Comparison of ENCODE assay signal across 7 cellular contexts in genomic region chrX:154399527-154400368, GRCh38. TPM values are rescaled to one million over a fixed set of nuclear protein-coding genes. Genes with fewer than 3 reads are reported as not detected.
A peak's percentile ranks its signal among the peaks of the same experiment; 100 is the strongest.
DNase-seq lines count a peak whose midpoint lies in the region; ATAC-seq and TF ChIP-seq lines count a peak whose summit lies in the region.

No MANE protein-coding gene starts in this region.

- H3K4me1 ChIP-seq in hepatocyte (ENCODE audit: insufficient read depth) (peaks cover 4% of the 10 kb centered on the region), aorta (ENCODE audit: control insufficient read depth in 1 of 2, insufficient read depth in 2 of 2, low read length in 2 of 2) (no peaks in the 10 kb centered on the region)

- intact Hi-C loops in activated CD4-positive, alpha-beta memory T cell treated with anti-CD3 and anti-CD28 coated beads for 36 hours (cut with micrococcal nuclease) = loop anchor here (5.0 kb wide), 2 partner anchors 38 to 472 kb away; partner anchors contain the start of genes ARHGAP4 and GDI1
- intact Hi-C loops in aorta (cut with DNase I) = loop anchor here (5.0 to 10.0 kb wide), 2 partner anchors 133 to 135 kb away; no protein-coding TSS in a partner anchor

- H3K27me3 ChIP-seq in HL-60 (ENCODE audit: insufficient read depth, poor library complexity, severe bottlenecking) = no peaks in the 10 kb centered on the region
- H3K27me3 ChIP-seq in hepatocyte = no peaks in the 10 kb centered on the region
- no peaks in the 10 kb centered on the region for H3K27me3 ChIP-seq in aorta (ENCODE audit: control insufficient read depth in 1 of 2, insufficient read depth in 2 of 2, low read length in 1 of 2)

- peak overlapping the region; percentile 100 for H3K27ac Mint-ChIP-seq in activated CD4-positive, alpha-beta memory T cell treated with anti-CD3 and anti-CD28 coated beads for 36 hours
- peak overlapping the region; percentile 100 for H3K27ac Mint-ChIP-seq in stimulated activated memory B cell treated with anti-CD40 and anti-IgM and Interleukin-4, amounts not matched to agents 10 μg/mL and 1 μg/mL and 100 μg/mL, for 72 hours

- POLR2A ChIA-PET in activated CD4-positive, alpha-beta memory T cell treated with anti-CD3 and anti-CD28 coated beads for 36 hours (lab: Charles Lee) = interaction anchor here (0.8 to 6.2 kb wide), 7 partner anchors 9 to 433 kb away, joined by 3 to 35 read pairs (median 4); partner anchors contain the start of genes SLC10A3 and TAFAZZIN

- no peak for ATAC-seq in stimulated activated memory B cell treated with anti-CD40 and anti-IgM and Interleukin-4, amounts not matched to agents 10 μg/mL and 1 μg/mL and 100 μg/mL, for 72 hours
- no peak for ATAC-seq in GM21528 (IDR thresholded peaks at IDR 0.05; ENCODE audit: low FRiP score, unreplicated experiment)
- ATAC-seq in aorta (ENCODE audit: low FRiP score) = no peak

- peak overlapping the region; percentile 57 for H3K4me3 ChIP-seq in HL-60 (replicated peaks; ENCODE audit: insufficient read depth, low read length)
- H3K4me3 ChIP-seq in hepatocyte = peak overlapping the region; percentile 54
- H3K4me3 ChIP-seq in aorta (ENCODE audit: low read length in 2 of 2) = peak overlapping the region in 1 of 2 donors; percentile 48

- H3K4me2 ChIP-seq in hepatocyte = peak overlapping the region; percentile 80

- H4K20me1 ChIP-seq in hepatocyte (ENCODE audit: insufficient read depth, poor library complexity, severe bottlenecking) = peaks cover 24% of the 10 kb centered on the region

- peaks cover 16% of the 10 kb centered on the region for H3K79me2 ChIP-seq in hepatocyte

- H3K36me3 Mint-ChIP-seq in activated CD4-positive, alpha-beta memory T cell treated with anti-CD3 and anti-CD28 coated beads for 36 hours = peaks cover 34% of the 10 kb centered on the region
- H3K36me3 Mint-ChIP-seq in stimulated activated memory B cell treated with anti-CD40 and anti-IgM and Interleukin-4, amounts not matched to agents 10 μg/mL and 1 μg/mL and 100 μg/mL, for 72 hours = peaks cover 27% of the 10 kb centered on the region

- no peaks in the 10 kb centered on the region for H3K9me2 ChIP-seq in hepatocyte (replicated peaks; ENCODE audit: insufficient read depth)

- H3K36me3 ChIP-seq in hepatocyte (replicated peaks; ENCODE audit: insufficient read depth, low read depth) (peaks cover 3% of the 10 kb centered on the region), aorta (ENCODE audit: control insufficient read depth in 1 of 2, insufficient read depth in 2 of 2, low read length in 1 of 2) (peaks cover 0 to 1% of the 10 kb centered on the region in 2 donors)

- peak overlapping the region; percentile 95 for H3K27ac ChIP-seq in HL-60 (replicated peaks)
- peak overlapping the region; percentile 98 for H3K27ac ChIP-seq in hepatocyte
- peak overlapping the region in 1 of 2 donors; percentile 21 for H3K27ac ChIP-seq in aorta (ENCODE audit: low read depth in 1 of 2, low read length in 2 of 2)

- peaks cover 7% of the 10 kb centered on the region for H3K4me1 Mint-ChIP-seq in activated CD4-positive, alpha-beta memory T cell treated with anti-CD3 and anti-CD28 coated beads for 36 hours (ENCODE audit: low read depth)
- H3K4me1 Mint-ChIP-seq in stimulated activated memory B cell treated with anti-CD40 and anti-IgM and Interleukin-4, amounts not matched to agents 10 μg/mL and 1 μg/mL and 100 μg/mL, for 72 hours = peaks cover 14% of the 10 kb centered on the region

- no peaks in the 10 kb centered on the region for H3K27me3 Mint-ChIP-seq in activated CD4-positive, alpha-beta memory T cell treated with anti-CD3 and anti-CD28 coated beads for 36 hours
- no peaks in the 10 kb centered on the region for H3K27me3 Mint-ChIP-seq in stimulated activated memory B cell treated with anti-CD40 and anti-IgM and Interleukin-4, amounts not matched to agents 10 μg/mL and 1 μg/mL and 100 μg/mL, for 72 hours

- WGBS in hepatocyte (ENCODE audit: low lambda C conversion rate, missing lambda C conversion rate) = 62% methylated on average over 14 of the region's 14 CpGs
- 28 to 51% methylated on average over 14 of the region's 14 CpGs for WGBS in aorta, 2 donors

- peak in 1 of 2 experiments; percentile 41 for DNase-seq in HL-60 (ENCODE audit: low read depth in 1 of 2, low spot score in 1 of 2)
- DNase-seq in activated CD4-positive, alpha-beta memory T cell treated with anti-CD3 and anti-CD28 coated beads for 36 hours = peak; percentile 58
- no peak for DNase-seq in hepatocyte (ENCODE audit: low spot score)
- DNase-seq in aorta = no peak
- no peak for DNase-seq in NCI-H345 (lab: John Stamatoyannopoulos, UW)

- H3K9me3 Mint-ChIP-seq in activated CD4-positive, alpha-beta memory T cell treated with anti-CD3 and anti-CD28 coated beads for 36 hours = no peaks in the 10 kb centered on the region
- H3K9me3 Mint-ChIP-seq in stimulated activated memory B cell treated with anti-CD40 and anti-IgM and Interleukin-4, amounts not matched to agents 10 μg/mL and 1 μg/mL and 100 μg/mL, for 72 hours = no peaks in the 10 kb centered on the region

- no peak overlapping the region for H2AFZ ChIP-seq in hepatocyte

- H3K4me3 Mint-ChIP-seq in activated CD4-positive, alpha-beta memory T cell treated with anti-CD3 and anti-CD28 coated beads for 36 hours = peak overlapping the region; percentile 91
- H3K4me3 Mint-ChIP-seq in stimulated activated memory B cell treated with anti-CD40 and anti-IgM and Interleukin-4, amounts not matched to agents 10 μg/mL and 1 μg/mL and 100 μg/mL, for 72 hours = peak overlapping the region; percentile 99

- H3K9me3 ChIP-seq in hepatocyte (ENCODE audit: low read depth) (no peaks in the 10 kb centered on the region), aorta (ENCODE audit: control insufficient read depth, low read length) (no peaks in the 10 kb centered on the region)

- no peak for TF ChIP-seq CTCF in HL-60 (IDR thresholded peaks at IDR 0.05; ENCODE audit: insufficient read depth, low read length)
- no peak for TF ChIP-seq CTCF in hepatocyte (IDR thresholded peaks at IDR 0.05; ENCODE audit: poor library complexity)

- CTCF ChIA-PET in activated CD4-positive, alpha-beta memory T cell treated with anti-CD3 and anti-CD28 coated beads for 36 hours (lab: Charles Lee) = interaction anchor here (1.3 to 3.6 kb wide), 3 partner anchors 13 to 78 kb away, joined by 3 to 17 read pairs (median 8); partner anchors contain the start of gene FLNA

RNA-seq across cellular contexts. Expression of gene RPL10, which starts 1.6 kb away (rescaled TPM):
- total RNA-seq in activated CD4-positive, alpha-beta memory T cell treated with anti-CD3 and anti-CD28 coated beads for 36 hours = 1,000 to 10,000 TPM; 3,597 to 3,654 TPM
- total RNA-seq in hepatocyte (4,114 and 4,460 TPM in 2 replicates), aorta (1,000 to 10,000 TPM; 2,525 to 2,861 TPM)
- polyA plus RNA-seq in hepatocyte (1,206 and 1,210 TPM in 2 replicates), aorta (1,000 to 10,000 TPM; 7,028 to 7,505 TPM)

RNA-seq across cellular contexts. Expression of gene DNASE1L1, which starts 9.3 kb away (rescaled TPM):
- total RNA-seq in activated CD4-positive, alpha-beta memory T cell treated with anti-CD3 and anti-CD28 coated beads for 36 hours = 10 to 100 TPM; 12.5 to 13.3 TPM
- 36.1 and 39.7 TPM in 2 replicates for total RNA-seq in hepatocyte
- 22.3 and 22.6 TPM in 2 replicates for polyA plus RNA-seq in hepatocyte
- total RNA-seq in aorta = 10 to 100 TPM; 25.9 to 29.0 TPM
- 10 to 100 TPM; 37.3 to 46.2 TPM for polyA plus RNA-seq in aorta

RNA-seq across cellular contexts. Expression of gene TAFAZZIN, which starts 11.6 kb away (rescaled TPM):
- 10 to 100 TPM; 58.6 to 66.4 TPM for total RNA-seq in activated CD4-positive, alpha-beta memory T cell treated with anti-CD3 and anti-CD28 coated beads for 36 hours
- total RNA-seq in hepatocyte (25.0 and 26.7 TPM in 2 replicates), aorta (10 to 100 TPM; 30.8 to 59.6 TPM)
- polyA plus RNA-seq in hepatocyte (41.3 and 69.6 TPM in 2 replicates), aorta (100 to 1,000 TPM in 1 of 2 donors, 1 to 10 TPM in 1; 5.5 to 129 TPM)

RNA-seq across cellular contexts. Expression of gene EMD, which starts 20.7 kb away (rescaled TPM):
- total RNA-seq in activated CD4-positive, alpha-beta memory T cell treated with anti-CD3 and anti-CD28 coated beads for 36 hours = 10 to 100 TPM; 75.8 to 79.1 TPM
- total RNA-seq in hepatocyte (34.2 and 39.4 TPM in 2 replicates), aorta (10 to 100 TPM; 49.9 to 73.1 TPM)
- polyA plus RNA-seq in hepatocyte (61.0 and 65.7 TPM in 2 replicates), aorta (100 to 1,000 TPM in 1 of 2 donors, 10 to 100 TPM in 1; 97.7 to 157 TPM)

RNA-seq across cellular contexts. Expression of gene FLNA, which starts 25.3 kb away (rescaled TPM):
- total RNA-seq in activated CD4-positive, alpha-beta memory T cell treated with anti-CD3 and anti-CD28 coated beads for 36 hours = 1,000 to 10,000 TPM; 1,023 to 1,032 TPM
- total RNA-seq in hepatocyte (220 and 396 TPM in 2 replicates), aorta (1,000 to 10,000 TPM; 4,329 to 7,587 TPM)
- polyA plus RNA-seq in hepatocyte (468 and 471 TPM in 2 replicates), aorta (1,000 to 10,000 TPM in 1 of 2 donors, 100 to 1,000 TPM in 1; 515 to 7,857 TPM)
